ENCODE assay signal across 1 cellular context in the genomic region with DNA sequence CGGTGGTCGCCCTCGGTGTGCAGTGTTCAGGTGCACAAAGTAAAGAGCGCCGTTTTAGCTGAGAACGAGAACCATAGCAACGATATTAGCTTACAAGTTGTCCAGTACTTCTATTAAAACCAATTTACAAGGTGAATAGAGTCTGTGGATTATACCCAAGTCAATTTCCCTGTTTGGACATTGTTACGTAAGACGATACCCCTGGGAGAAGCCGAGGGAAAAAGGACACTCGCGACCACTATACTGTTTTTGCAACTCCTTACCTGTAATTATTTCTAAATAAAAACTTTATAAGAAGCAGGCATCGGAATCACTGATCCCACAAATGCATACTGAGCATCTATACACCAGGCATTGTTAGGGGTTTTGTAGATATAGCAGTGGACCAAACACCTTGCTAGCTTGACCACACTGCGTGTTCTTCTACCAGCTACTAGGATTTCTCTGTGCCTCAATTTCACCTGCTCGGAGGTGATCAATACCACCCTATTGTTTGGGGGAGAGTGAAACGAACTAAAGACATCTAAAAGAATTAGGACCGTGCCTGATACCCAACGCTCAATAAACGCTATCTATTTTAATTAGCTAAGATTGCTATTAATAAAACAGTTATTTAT.
TF ChIP-seq lines count a peak whose summit lies in the region.

No MANE protein-coding gene starts in this region.

TF ChIP-seq in IMR-90, 13 proteins besides CTCF, POLR2A, EP300 and RAD21:
- no peak for TF ChIP-seq BHLHE40 (IDR thresholded peaks at IDR 0.05; ENCODE audit: low read depth, low read length)
- TF ChIP-seq SMC3 (IDR thresholded peaks at IDR 0.05; ENCODE audit: low read depth, low read length) = no peak
- TF ChIP-seq, protein P1, sequence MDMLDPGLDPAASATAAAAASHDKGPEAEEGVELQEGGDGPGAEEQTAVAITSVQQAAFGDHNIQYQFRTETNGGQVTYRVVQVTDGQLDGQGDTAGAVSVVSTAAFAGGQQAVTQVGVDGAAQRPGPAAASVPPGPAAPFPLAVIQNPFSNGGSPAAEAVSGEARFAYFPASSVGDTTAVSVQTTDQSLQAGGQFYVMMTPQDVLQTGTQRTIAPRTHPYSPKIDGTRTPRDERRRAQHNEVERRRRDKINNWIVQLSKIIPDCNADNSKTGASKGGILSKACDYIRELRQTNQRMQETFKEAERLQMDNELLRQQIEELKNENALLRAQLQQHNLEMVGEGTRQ (IDR thresholded peaks at IDR 0.05; ENCODE audit: low read depth, low read length) = no peak
- no peak for TF ChIP-seq CEBPB (IDR thresholded peaks at IDR 0.05; ENCODE audit: low read depth, low read length)
- TF ChIP-seq NFE2L2 (IDR thresholded peaks at IDR 0.05; ENCODE audit: low read depth, low read length) = no peak
- no peak for TF ChIP-seq CHD1 (IDR thresholded peaks at IDR 0.05; ENCODE audit: low read depth, low read length)
- no peak for TF ChIP-seq MAFK (IDR thresholded peaks at IDR 0.05; ENCODE audit: low read depth, low read length)
- no peak for TF ChIP-seq MXI1 (IDR thresholded peaks at IDR 0.05; ENCODE audit: borderline replicate concordance, low read depth, low read length)
- TF ChIP-seq, protein P2, sequence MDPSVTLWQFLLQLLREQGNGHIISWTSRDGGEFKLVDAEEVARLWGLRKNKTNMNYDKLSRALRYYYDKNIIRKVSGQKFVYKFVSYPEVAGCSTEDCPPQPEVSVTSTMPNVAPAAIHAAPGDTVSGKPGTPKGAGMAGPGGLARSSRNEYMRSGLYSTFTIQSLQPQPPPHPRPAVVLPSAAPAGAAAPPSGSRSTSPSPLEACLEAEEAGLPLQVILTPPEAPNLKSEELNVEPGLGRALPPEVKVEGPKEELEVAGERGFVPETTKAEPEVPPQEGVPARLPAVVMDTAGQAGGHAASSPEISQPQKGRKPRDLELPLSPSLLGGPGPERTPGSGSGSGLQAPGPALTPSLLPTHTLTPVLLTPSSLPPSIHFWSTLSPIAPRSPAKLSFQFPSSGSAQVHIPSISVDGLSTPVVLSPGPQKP (IDR thresholded peaks at IDR 0.05; ENCODE audit: borderline replicate concordance, low read depth, low read length) = no peak
- no peak for TF ChIP-seq FOS (IDR thresholded peaks at IDR 0.05; ENCODE audit: low read depth, low read length)
- no peak for TF ChIP-seq MAZ (IDR thresholded peaks at IDR 0.05; ENCODE audit: borderline replicate concordance, low read depth, low read length)
- TF ChIP-seq RCOR1 (IDR thresholded peaks at IDR 0.05; ENCODE audit: insufficient replicate concordance, low read length) = no peak
- no peak for TF ChIP-seq RFX5 (IDR thresholded peaks at IDR 0.05; ENCODE audit: low read depth, low read length)
